In the genomic region with DNA sequence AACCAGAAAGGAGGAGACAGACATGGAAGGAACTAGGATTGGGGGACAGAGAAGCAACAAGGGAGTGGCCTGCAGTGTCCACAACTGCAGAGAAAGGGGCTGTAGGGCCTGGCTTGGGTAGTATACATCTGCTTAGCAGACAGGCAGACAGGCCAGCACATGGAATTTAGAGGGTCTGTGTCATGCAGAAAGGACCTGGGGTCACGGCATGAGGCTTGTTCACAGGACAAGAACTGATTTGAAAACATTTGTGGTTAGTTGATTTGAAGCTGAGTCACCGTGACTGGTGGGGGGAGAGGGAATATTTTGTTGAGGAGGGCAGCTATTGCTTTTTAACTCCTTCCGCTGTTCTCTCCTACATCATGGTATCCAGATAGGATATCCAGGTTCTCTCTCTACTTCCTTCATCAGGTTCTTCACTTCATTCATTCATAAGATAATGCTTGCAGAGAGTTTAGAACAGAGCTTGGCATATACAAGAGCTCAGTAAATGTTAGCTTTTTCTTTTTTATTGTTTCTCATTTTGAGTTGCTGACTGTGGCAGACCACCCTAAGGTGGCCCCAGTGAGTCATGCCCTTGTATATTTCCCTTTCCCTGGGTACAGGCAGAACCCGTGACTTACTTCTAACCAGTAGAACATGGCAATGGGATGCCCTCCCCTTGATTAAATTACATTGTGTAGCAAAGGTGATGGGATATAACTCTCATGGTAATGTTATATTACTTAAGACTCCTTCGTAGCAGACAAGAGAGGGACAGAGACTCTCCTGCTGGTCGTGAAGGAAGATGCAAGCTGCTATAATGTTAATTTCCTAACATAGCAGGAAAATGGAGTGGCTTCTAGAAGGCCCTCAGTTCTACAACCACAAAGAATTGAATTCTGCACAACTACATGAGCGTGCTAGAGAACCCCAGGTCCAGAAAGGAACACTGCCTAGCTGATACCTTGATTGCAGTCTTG, we compare ENCODE assay signal across 16 cellular contexts.
A peak's percentile ranks its signal among the peaks of the same experiment; 100 is the strongest.
DNase-seq lines count a peak whose midpoint lies in the region; ATAC-seq and TF ChIP-seq lines count a peak whose summit lies in the region.
"Had no signal": no experiment of that assay in that cellular context is flagged by ENCODE, and none has a peak within 500 bp of the region (broad histone marks: within the 10 kb centered on the region; RNA-seq: fewer than 3 reads in every experiment).

No MANE protein-coding gene starts in this region.

- H3K27ac Mint-ChIP-seq in H9 (no peak overlapping the region; a peak in 2 of 7 replicates), nephron progenitor cell (no peak overlapping the region)
- H3K27ac Mint-ChIP-seq: activated B cell treated with CpG ODN at 0.5 μM for 24 hours, IgD-negative memory B cell, mesothelial cell of epicardium, type B pancreatic cell had no signal

- no peaks in the 10 kb centered on the region for H3K79me2 ChIP-seq in H9 (ENCODE audit: insufficient read depth, low read length)

- H3K4me3 ChIP-seq in fibroblast of the aortic adventitia (ENCODE audit: low read depth, low read length): no peak overlapping the region
- H3K4me3 ChIP-seq: heart left ventricle, right atrium auricular region had no signal

- no peaks in the 10 kb centered on the region for H4K20me1 ChIP-seq in H9 (ENCODE audit: control insufficient read depth, insufficient read depth, insufficient read length)

- no peak overlapping the region for H3K27ac ChIP-seq in H9 (ENCODE audit: insufficient read length, low read depth, low read length)
- H3K27ac ChIP-seq: heart left ventricle, right atrium auricular region had no signal

- H2AFZ ChIP-seq in H9 (ENCODE audit: low read length): no peak overlapping the region

- peak overlapping the region; percentile 46 for H3K18ac ChIP-seq in H9 (ENCODE audit: insufficient read length, low read depth, low read length)

- H2BK15ac ChIP-seq in H9 (ENCODE audit: low read depth, low read length): no peak overlapping the region

- H3K23ac ChIP-seq in H9 (ENCODE audit: insufficient read length, low read depth, low read length): no peak overlapping the region

- no peak overlapping the region for H4K8ac ChIP-seq in H9 (replicated peaks; ENCODE audit: insufficient read length, low read depth, low read length)

- H3K27me3 Mint-ChIP-seq in H9 (ENCODE audit: low read depth): peaks cover 1% of the 10 kb centered on the region
- peaks cover 5% of the 10 kb centered on the region for H3K27me3 Mint-ChIP-seq in nephron progenitor cell (ENCODE audit: low read depth, poor library complexity)
- H3K27me3 Mint-ChIP-seq: activated B cell treated with CpG ODN at 0.5 μM for 24 hours had no signal

- peak overlapping the region; percentile 30 for H2BK12ac ChIP-seq in H9 (ENCODE audit: insufficient read length, low read depth, low read length)

- H3K23me2 ChIP-seq in H9 (ENCODE audit: insufficient read length, low read depth, low read length, poor library complexity, severe bottlenecking): no peaks in the 10 kb centered on the region

- peaks cover 6% of the 10 kb centered on the region; the same call in 1 of the 2 replicates for H3K4me1 ChIP-seq in H9 (ENCODE audit: insufficient read depth, low read length)

- H3K4me3 Mint-ChIP-seq in H9 (no peak overlapping the region), nephron progenitor cell (no peak overlapping the region)
- H3K4me3 Mint-ChIP-seq: activated B cell treated with CpG ODN at 0.5 μM for 24 hours, IgD-negative memory B cell, mesothelial cell of epicardium, type B pancreatic cell had no signal

- H3K56ac ChIP-seq in H9 (ENCODE audit: insufficient read length, low read depth, low read length): no peak overlapping the region

- no peak overlapping the region for H4K5ac ChIP-seq in H9 (ENCODE audit: insufficient read length, low read depth, low read length)

- no peak overlapping the region for H2BK5ac ChIP-seq in H9 (ENCODE audit: insufficient read length, low read length)

- H3K9ac ChIP-seq in H9 (ENCODE audit: extremely low read depth, insufficient read length, low read length): no peak overlapping the region

- H3T11ph ChIP-seq in H9 (ENCODE audit: low read length): no peak overlapping the region

- TF ChIP-seq CTCF in H9 (conservative IDR thresholded peaks at IDR 0.05) (peak; percentile 29; the same call in 2 of the 3 replicates), fibroblast of the aortic adventitia (IDR thresholded peaks at IDR 0.05; ENCODE audit: insufficient read depth, low read length) (peak; percentile 25), nephron progenitor cell (IDR thresholded peaks at IDR 0.05) (no peak)

- no peak overlapping the region for H2AK5ac ChIP-seq in H9 (ENCODE audit: insufficient read length, low read length)

- H4K91ac ChIP-seq in H9 (ENCODE audit: insufficient read length, low read depth, low read length): no peak overlapping the region

- H3K14ac ChIP-seq in H9 (ENCODE audit: insufficient read depth, low read length): no peak overlapping the region

- no peaks in the 10 kb centered on the region for H3K9me3 ChIP-seq in H9 (ENCODE audit: control insufficient read depth, low read depth, low read length)
- H3K9me3 ChIP-seq: heart left ventricle, right atrium auricular region had no signal

- H2BK20ac ChIP-seq in H9 (ENCODE audit: low read depth, low read length, poor library complexity, severe bottlenecking): no peak overlapping the region

- H3K79me1 ChIP-seq in H9 (ENCODE audit: insufficient read depth, low read depth, low read length, poor library complexity, severe bottlenecking): no peaks in the 10 kb centered on the region

- no peaks in the 10 kb centered on the region for H3K27me3 ChIP-seq in H9 (ENCODE audit: insufficient read depth, low read length)
- H3K27me3 ChIP-seq: heart left ventricle, right atrium auricular region had no signal

- no peak for ATAC-seq in HG03025 (IDR thresholded peaks at IDR 0.05; ENCODE audit: low FRiP score, unreplicated experiment)
- ATAC-seq: heart left ventricle had no signal

- H3K4me2 ChIP-seq in H9 (ENCODE audit: insufficient read depth, insufficient read length, low read length): no peak overlapping the region

- H3K36me3 Mint-ChIP-seq in H9 (ENCODE audit: insufficient read depth in 1 of 3, low read depth in 3 of 3) (peaks cover 0 to 1% (median 0%) of the 10 kb centered on the region in 3 experiments; a peak in 1 of 7 replicates), nephron progenitor cell (ENCODE audit: low read depth) (no peaks in the 10 kb centered on the region)
- H3K36me3 Mint-ChIP-seq: mesothelial cell of epicardium, type B pancreatic cell had no signal

- WGBS in H9 (ENCODE audit: extremely low coverage, insufficient read length, low lambda C conversion rate): no CpG with 5 or more reads among the region's 7 CpGs

- H3K9me3 Mint-ChIP-seq in H9 (no peaks in the 10 kb centered on the region), nephron progenitor cell (no peaks in the 10 kb centered on the region)
- H3K9me3 Mint-ChIP-seq: activated B cell treated with CpG ODN at 0.5 μM for 24 hours, IgD-negative memory B cell, mesothelial cell of epicardium had no signal

- H3K4me1 Mint-ChIP-seq in H9 (peaks cover 16 to 20% of the 10 kb centered on the region in 2 experiments), nephron progenitor cell (peaks cover 54% of the 10 kb centered on the region)
- H3K4me1 Mint-ChIP-seq: activated B cell treated with CpG ODN at 0.5 μM for 24 hours, IgD-negative memory B cell had no signal

- DNase-seq in H9 (no peak), SW480 (ENCODE audit: low spot score) (peak; percentile 80), fibroblast of the aortic adventitia (ENCODE audit: low read depth) (peak; percentile 78), smooth muscle cell of the brain vasculature (ENCODE audit: low read depth, low spot score) (peak; percentile 82), nephron progenitor cell (no peak)
- no peak for DNase-seq in activated naive CD4-positive, alpha-beta T cell treated with Interleukin-2 at 50 U/mL for 16 hours
- DNase-seq: activated B cell treated with CpG ODN at 0.5 μM for 24 hours, cerebellar nuclear complex, heart left ventricle, NCI-H2171 treated with DMSO at 0.1 percent for 48 hours, Right ventricle myocardium superior had no signal

- H3K4ac ChIP-seq in H9 (ENCODE audit: low read depth, low read length): no peak overlapping the region

- no peak overlapping the region for H2BK120ac ChIP-seq in H9 (ENCODE audit: low read depth, low read length, poor library complexity, severe bottlenecking)

Comparison
In these comparisons a context has a peak if more than half of its experiments do, and no peak if none do; other contexts are left out.
1. DNase-seq: peak in SW480 (single experiment), fibroblast of the aortic adventitia (single experiment) and smooth muscle cell of the brain vasculature (single experiment); none in H9 (single experiment), nephron progenitor cell (single experiment) and activated naive CD4-positive, alpha-beta T cell treated with Interleukin-2 at 50 U/mL for 16 hours (single experiment).